Comparison of ENCODE assay signal across 17 cellular contexts in genomic region chr9:37909326-37909725, GRCh38. TPM values are rescaled to one million over a fixed set of nuclear protein-coding genes. Genes with fewer than 3 reads are reported as not detected.
DNase-seq lines count a peak whose midpoint lies in the region; ATAC-seq, FAIRE-seq and TF ChIP-seq lines count a peak whose summit lies in the region.
"Had no signal": no experiment of that assay in that cellular context is flagged by ENCODE, and none has a peak within 500 bp of the region (broad histone marks: within the 10 kb centered on the region; RNA-seq: fewer than 3 reads in every experiment).

No MANE protein-coding gene starts in this region.

- H3K36me3 ChIP-seq in RWPE2 (ENCODE audit: low read depth) (no peaks in the 10 kb centered on the region), mesendoderm (ENCODE audit: control insufficient read depth, insufficient read depth, low read length) (no peaks in the 10 kb centered on the region), WERI-Rb-1 (no peaks in the 10 kb centered on the region)

- TF ChIP-seq RAD21 in A549 (conservative IDR thresholded peaks at IDR 0.05 in 1 of 2, IDR thresholded peaks at IDR 0.05 in 1 of 2), result no peak

- H3K4ac ChIP-seq in mesendoderm (ENCODE audit: low read depth, low read length), result no peak overlapping the region

- 93% methylated on average over 3 of the region's 3 CpGs for WGBS in A549 (ENCODE audit: missing lambda C conversion rate)
- no CpG with 5 or more reads among the region's 3 CpGs for WGBS in mesendoderm (ENCODE audit: extremely low coverage, insufficient coverage, low lambda C conversion rate)

- H2BK15ac ChIP-seq in mesendoderm (replicated peaks; ENCODE audit: low read depth), result no peak overlapping the region

- CTCF ChIA-PET in A549 (lab: Yijun Ruan, JAX), result interaction anchor here (0.7 to 4.4 kb wide), 10 partner anchors 8 to 491 kb away, joined by 3 to 18 read pairs (median 3); no protein-coding TSS in a partner anchor
- CTCF ChIA-PET in activated CD8-positive, alpha-beta T cell treated with anti-CD3 and anti-CD28 coated beads for 36 hours (lab: Charles Lee), result interaction anchor here (2.0 kb wide), 1 partner anchor 179 kb away, joined by 7 read pairs; no protein-coding TSS in a partner anchor

- H2BK5ac ChIP-seq in mesendoderm (ENCODE audit: low read length), result no peak overlapping the region

- TF ChIP-seq EP300 in A549 (IDR thresholded peaks at IDR 0.05), result no peak

- ATAC-seq in A549, result no peak
- no peak for ATAC-seq in RWPE2 (ENCODE audit: low read depth)
- no peak for ATAC-seq in activated CD8-positive, alpha-beta T cell treated with anti-CD3 and anti-CD28 coated beads for 36 hours
- ATAC-seq: CD8-positive, alpha-beta T cell; SK-N-SH treated with all-trans-retinoic acid at 6 μM for 48 hours had no signal

- intact Hi-C loops in activated CD8-positive, alpha-beta T cell treated with anti-CD3 and anti-CD28 coated beads for 36 hours (cut with micrococcal nuclease), result no loop called here

- H3K4me1 ChIP-seq in A549 (peaks cover 32% of the 10 kb centered on the region), RWPE2 (ENCODE audit: insufficient read depth, poor library complexity, severe bottlenecking) (peaks cover 9% of the 10 kb centered on the region), mesendoderm (ENCODE audit: control insufficient read depth, low read depth, low read length) (peaks cover 6% of the 10 kb centered on the region)

- DNase-seq in A549 (ENCODE audit: low read depth in 1 of 2, low spot score in 1 of 2) (no peak), D341Med (ENCODE audit: low spot score) (peak; percentile 9), RWPE2 (ENCODE audit: low spot score) (peak; percentile 9), mesendoderm (peak; percentile 26), WERI-Rb-1 (no peak), GF-D8 (lab: John Stamatoyannopoulos, UW) (no peak)
- DNase-seq in activated CD8-positive, alpha-beta T cell treated with anti-CD3 and anti-CD28 coated beads for 36 hours, result no peak
- DNase-seq in effector CD4-positive, alpha-beta T cell, result no peak
- DNase-seq: ACHN; CD8-positive, alpha-beta T cell; NCI-H146; NCI-H2107; NCI-H226; NCI-H526; SHP77 had no signal

- no peak overlapping the region for H2AK5ac ChIP-seq in mesendoderm (ENCODE audit: low read length)

- no peak overlapping the region for H4K5ac ChIP-seq in mesendoderm (ENCODE audit: low read length)

- no peak overlapping the region for H3K18ac ChIP-seq in mesendoderm (ENCODE audit: low read length)

- no peaks in the 10 kb centered on the region for H3K9me3 Mint-ChIP-seq in activated CD8-positive, alpha-beta T cell treated with anti-CD3 and anti-CD28 coated beads for 36 hours
- H3K9me3 Mint-ChIP-seq: CD8-positive, alpha-beta T cell; IgD-negative memory B cell had no signal

- no peaks in the 10 kb centered on the region for H3K9me3 ChIP-seq in A549
- no peaks in the 10 kb centered on the region for H3K9me3 ChIP-seq in RWPE2 (ENCODE audit: severe bottlenecking)
- H3K9me3 ChIP-seq in WERI-Rb-1 (ENCODE audit: severe bottlenecking), result no peaks in the 10 kb centered on the region

- no peaks in the 10 kb centered on the region for H3K27me3 Mint-ChIP-seq in activated CD8-positive, alpha-beta T cell treated with anti-CD3 and anti-CD28 coated beads for 36 hours
- H3K27me3 Mint-ChIP-seq: IgD-negative memory B cell had no signal

- H3K4me3 Mint-ChIP-seq in activated CD8-positive, alpha-beta T cell treated with anti-CD3 and anti-CD28 coated beads for 36 hours, result no peak overlapping the region
- H3K4me3 Mint-ChIP-seq: CD8-positive, alpha-beta T cell; IgD-negative memory B cell had no signal

- H3K79me2 ChIP-seq in mesendoderm (ENCODE audit: control insufficient read depth, insufficient read depth, low read length), result no peaks in the 10 kb centered on the region

- no peak for TF ChIP-seq POLR2A in A549 (IDR thresholded peaks at IDR 0.05; ENCODE audit: low read length)

- H3K27ac ChIP-seq in A549, result peak overlapping the region; percentile 64 to 71
- no peak overlapping the region for H3K27ac ChIP-seq in RWPE2 (ENCODE audit: poor library complexity, severe bottlenecking)
- H3K27ac ChIP-seq in mesendoderm (ENCODE audit: low read depth, low read length), result no peak overlapping the region
- no peak overlapping the region for H3K27ac ChIP-seq in WERI-Rb-1

- H3K4me1 Mint-ChIP-seq in activated CD8-positive, alpha-beta T cell treated with anti-CD3 and anti-CD28 coated beads for 36 hours (ENCODE audit: low read depth), result peaks cover 7% of the 10 kb centered on the region

- H3K4me3 ChIP-seq in A549 (no peak overlapping the region), RWPE2 (ENCODE audit: severe bottlenecking) (no peak overlapping the region), mesendoderm (ENCODE audit: low read length) (no peak overlapping the region), WERI-Rb-1 (ENCODE audit: low read depth, low read length) (no peak overlapping the region)

- POLR2A ChIA-PET in A549 (lab: Yijun Ruan, JAX), result no interaction called here
- POLR2A ChIA-PET in activated CD8-positive, alpha-beta T cell treated with anti-CD3 and anti-CD28 coated beads for 36 hours (lab: Charles Lee), result no interaction called here

- FAIRE-seq in A549 (lab: Jason Lieb, UNC), result no peak

- H4K8ac ChIP-seq in mesendoderm (ENCODE audit: low read depth, low read length), result no peak overlapping the region

- no peak overlapping the region for H3K56ac ChIP-seq in mesendoderm (ENCODE audit: low read length)

- H3K79me1 ChIP-seq in mesendoderm (ENCODE audit: low read length), result no peaks in the 10 kb centered on the region

- H3K4me2 ChIP-seq in A549 (peak overlapping the region; percentile 53), mesendoderm (ENCODE audit: low read length) (no peak overlapping the region)

- H3K23ac ChIP-seq in mesendoderm (ENCODE audit: low read length), result no peak overlapping the region

- H3K9ac ChIP-seq in mesendoderm (ENCODE audit: low read length), result no peak overlapping the region

- TF ChIP-seq CTCF in A549 (IDR thresholded peaks at IDR 0.05) (no peak), RWPE2 (IDR thresholded peaks at IDR 0.05; ENCODE audit: poor library complexity, severe bottlenecking) (no peak), WERI-Rb-1 (IDR thresholded peaks at IDR 0.05; ENCODE audit: low read depth, low read length) (no peak)
- TF ChIP-seq CTCF in activated CD8-positive, alpha-beta T cell treated with anti-CD3 and anti-CD28 coated beads for 36 hours (IDR thresholded peaks at IDR 0.05), result no peak

- no peak overlapping the region for H3K27ac Mint-ChIP-seq in activated CD8-positive, alpha-beta T cell treated with anti-CD3 and anti-CD28 coated beads for 36 hours
- H3K27ac Mint-ChIP-seq: CD8-positive, alpha-beta T cell; IgD-negative memory B cell had no signal

- H3K27me3 ChIP-seq in RWPE2 (ENCODE audit: insufficient read depth, poor library complexity, severe bottlenecking), result no peaks in the 10 kb centered on the region
- no peaks in the 10 kb centered on the region for H3K27me3 ChIP-seq in mesendoderm (ENCODE audit: insufficient read depth, low read length, poor library complexity)
- H3K27me3 ChIP-seq in WERI-Rb-1 (ENCODE audit: insufficient read depth, low read depth, severe bottlenecking), result no peaks in the 10 kb centered on the region

- no peaks in the 10 kb centered on the region for H3K36me3 Mint-ChIP-seq in activated CD8-positive, alpha-beta T cell treated with anti-CD3 and anti-CD28 coated beads for 36 hours (ENCODE audit: low read depth)
- H3K36me3 Mint-ChIP-seq: CD8-positive, alpha-beta T cell; IgD-negative memory B cell had no signal

- H2BK120ac ChIP-seq in mesendoderm (ENCODE audit: low read depth, low read length), result no peak overlapping the region

TF ChIP-seq in A549, 52 proteins besides CTCF, POLR2A, EP300 and RAD21:
- TF ChIP-seq ZFP36 (IDR thresholded peaks at IDR 0.05; ENCODE audit: borderline replicate concordance, partially characterized antibody) (no peak), ESRRA (IDR thresholded peaks at IDR 0.05; ENCODE audit: borderline replicate concordance, low read length) (no peak), SMC3 (IDR thresholded peaks at IDR 0.05) (no peak), CBX2 (IDR thresholded peaks at IDR 0.05; ENCODE audit: borderline replicate concordance, low read depth) (no peak), HDAC2 (IDR thresholded peaks at IDR 0.05) (no peak), JUNB (IDR thresholded peaks at IDR 0.05) (no peak), SREBF2 (IDR thresholded peaks at IDR 0.05) (no peak), PHF8 (IDR thresholded peaks at IDR 0.05; ENCODE audit: borderline replicate concordance, low read depth) (no peak), BHLHE40 (IDR thresholded peaks at IDR 0.05; ENCODE audit: low read depth, low read length) (no peak), CEBPB (IDR thresholded peaks at IDR 0.05) (no peak), HOXB5 (CRISPR knock-in tag; IDR thresholded peaks at IDR 0.05) (no peak)

RNA-seq across cellular contexts. Expression of gene SLC25A51, which starts 5.4 kb away (rescaled TPM):
- polyA plus RNA-seq in A549 (2011; rRNA removed) (24.3 and 29.2 TPM in 2 replicates), A549 (2017; fragmentation: RNase III; extraction: RNeasy Plus Mini Kit Qiagen cat#74134 plus additional on column Dnase treatment) (16.6 to 18.0 TPM (median 17.2 TPM) in 3 replicates)
- 11.8 and 14.5 TPM in 2 replicates for polyA plus RNA-seq in A549 (2012; cell fraction: cytosol; rRNA removed)
- 5.7 and 8.7 TPM in 2 replicates for polyA plus RNA-seq in A549 (2012; cell fraction: nucleus; rRNA removed)
- polyA minus RNA-seq in A549 (2011; rRNA and poly(A)+ RNA removed), result 62.7 and 65.7 TPM in 2 replicates
- 6.9 TPM for polyA plus RNA-seq in mesendoderm (2013, experiment 1 of 2)
- polyA plus RNA-seq in mesendoderm (2013, experiment 2 of 2), result 6.9 TPM
- 10 to 100 TPM; 27.1 to 27.2 TPM for total RNA-seq in activated CD8-positive, alpha-beta T cell treated with anti-CD3 and anti-CD28 coated beads for 36 hours

Comparison
In these comparisons a context has a peak if more than half of its experiments do, and no peak if none do; other contexts are left out.
1. DNase-seq: peak in D341Med (single experiment), RWPE2 (single experiment) and mesendoderm (single experiment); none in A549 (0 of 2), WERI-Rb-1 (single experiment), activated CD8-positive, alpha-beta T cell treated with anti-CD3 and anti-CD28 coated beads for 36 hours (single experiment), GF-D8 (single experiment) and effector CD4-positive, alpha-beta T cell (single experiment).
2. H3K27ac ChIP-seq: peak in A549 (2 of 2); none in RWPE2 (single experiment), mesendoderm (single experiment) and WERI-Rb-1 (single experiment).